ENCODE assay signal across 26 cellular contexts in genomic region chr6:122722746-122723145, GRCh38. TPM values are rescaled to one million over a fixed set of nuclear protein-coding genes. Genes with fewer than 3 reads are reported as not detected.
DNase-seq lines count a peak whose midpoint lies in the region; ATAC-seq and TF ChIP-seq lines count a peak whose summit lies in the region.
"Had no signal": no experiment of that assay in that cellular context is flagged by ENCODE, and none has a peak within 500 bp of the region (broad histone marks: within the 10 kb centered on the region; RNA-seq: fewer than 3 reads in every experiment).

No MANE protein-coding gene starts in this region.

- no peak overlapping the region for H3K9ac ChIP-seq in mesenchymal stem cell (ENCODE audit: low read length)

- H2BK12ac ChIP-seq in mesenchymal stem cell (ENCODE audit: low read length in 2 of 2), result no peak overlapping the region

- in situ Hi-C loops in G401 (cut with HindIII; ENCODE audit: low sequenced_read_pairs) (no loop called here), brain microvascular endothelial cell (cut with HindIII; ENCODE audit: low pct_ligation_motif_present, low sequenced_read_pairs) (no loop called here)

- no peak overlapping the region for H3K18ac ChIP-seq in mesenchymal stem cell (ENCODE audit: low read depth in 1 of 2, low read length in 2 of 2)

- no peak overlapping the region for H2AK5ac ChIP-seq in mesenchymal stem cell (ENCODE audit: low read length, severe bottlenecking)

- H3K14ac ChIP-seq in mesenchymal stem cell (ENCODE audit: low read length in 2 of 2), result no peak overlapping the region

- H2BK15ac ChIP-seq in mesenchymal stem cell (ENCODE audit: low read depth, poor library complexity, severe bottlenecking), result no peak overlapping the region

- H3K36me3 ChIP-seq in brain microvascular endothelial cell (replicated peaks) (no peaks in the 10 kb centered on the region), mesenchymal stem cell (ENCODE audit: control insufficient read depth in 1 of 2, insufficient read depth in 2 of 2, low read depth in 1 of 2, low read length in 2 of 2) (no peaks in the 10 kb centered on the region), esophagus squamous epithelium (no peaks in the 10 kb centered on the region)
- H3K36me3 ChIP-seq: tibial nerve had no signal

- H2AFZ ChIP-seq in mesenchymal stem cell (ENCODE audit: low read depth, low read length), result no peak overlapping the region

- H3K4me2 ChIP-seq in mesenchymal stem cell (ENCODE audit: low read length, poor library complexity, severe bottlenecking), result no peak overlapping the region

- no peak overlapping the region for H3K23ac ChIP-seq in mesenchymal stem cell (ENCODE audit: low read length in 2 of 2)

- intact Hi-C loops in esophagus squamous epithelium (cut with DNase I), result loop anchor here (10.0 kb wide), 1 partner anchor 592 kb away; no protein-coding TSS in a partner anchor

- H3K4ac ChIP-seq in mesenchymal stem cell (ENCODE audit: low read depth in 1 of 2, low read length in 2 of 2), result no peak overlapping the region

- ATAC-seq in GM18873 (IDR thresholded peaks at IDR 0.05; ENCODE audit: low FRiP score, unreplicated experiment), result no peak
- ATAC-seq: activated CD4-positive, alpha-beta T cell treated with anti-CD3 and anti-CD28 coated beads for 36 hours; activated T-cell treated with anti-CD3 and anti-CD28 coated beads, Interleukin-2, amount 50 U/mL, for 4 hours; esophagus mucosa; left colon; stimulated activated naive CD8-positive, alpha-beta T cell treated with anti-CD3 and anti-CD28 coated beads, Interleukin-15, amount 100 ng/mL, for 72 hours had no signal

- H4K91ac ChIP-seq in mesenchymal stem cell (ENCODE audit: low read length), result no peak overlapping the region

- 51% methylated on average over 4 of the region's 4 CpGs for WGBS in mesenchymal stem cell
- 66 to 70% methylated on average over 4 of the region's 4 CpGs for WGBS in esophagus squamous epithelium, 2 donors

- peak; percentile 63 for DNase-seq in G401 (ENCODE audit: low spot score)
- peak; percentile 76 for DNase-seq in MV-4-11 (lab: John Stamatoyannopoulos, UW)
- DNase-seq in brain microvascular endothelial cell, result peak; percentile 71
- DNase-seq in mesenchymal stem cell, result peak; percentile 85
- no peak for DNase-seq in esophagus squamous epithelium (lab: John Stamatoyannopoulos, UW)
- DNase-seq in islet precursor cell, result no peak
- no peak for DNase-seq in T-helper 1 cell
- DNase-seq: activated CD4-positive, alpha-beta T cell treated with anti-CD3 and anti-CD28 coated beads for 36 hours; activated naive CD4-positive, alpha-beta T cell; activated T-cell treated with anti-CD3 and anti-CD28 coated beads, Interleukin-2, amount 50 U/mL, for 4 hours; CD4-positive, alpha-beta T cell; effector memory CD4-positive, alpha-beta T cell; glutamatergic neuron; left colon; naive B cell; NCI-H2171; NCI-H526; occipital lobe; stimulated activated naive CD8-positive, alpha-beta T cell treated with anti-CD3 and anti-CD28 coated beads, Interleukin-15, amount 100 ng/mL, for 72 hours had no signal

- H3K27me3 ChIP-seq in brain microvascular endothelial cell (replicated peaks) (no peaks in the 10 kb centered on the region), mesenchymal stem cell (ENCODE audit: control insufficient read depth in 1 of 2, insufficient read depth in 1 of 2, low read length in 2 of 2) (no peaks in the 10 kb centered on the region), esophagus squamous epithelium (no peaks in the 10 kb centered on the region)
- H3K27me3 ChIP-seq: tibial nerve had no signal

- H2BK120ac ChIP-seq in mesenchymal stem cell (ENCODE audit: low read depth, low read length), result no peak overlapping the region

- H3K9me3 ChIP-seq in mesenchymal stem cell (ENCODE audit: control insufficient read depth, low read length) (no peaks in the 10 kb centered on the region), esophagus squamous epithelium (no peaks in the 10 kb centered on the region)
- H3K9me3 ChIP-seq: tibial nerve had no signal

- TF ChIP-seq POLR2A in esophagus squamous epithelium (IDR thresholded peaks at IDR 0.05), result no peak

- H3K4me3 ChIP-seq in brain microvascular endothelial cell (ENCODE audit: low read depth, low read length) (no peak overlapping the region), mesenchymal stem cell (ENCODE audit: insufficient read depth in 1 of 2, low read depth in 1 of 2, low read length in 2 of 2) (no peak overlapping the region), esophagus squamous epithelium (no peak overlapping the region)
- H3K4me3 ChIP-seq: tibial nerve had no signal

- H3K4me1 ChIP-seq in mesenchymal stem cell (ENCODE audit: control insufficient read depth, insufficient read depth, low read depth, low read length) (peaks cover under 1% of the 10 kb centered on the region), esophagus squamous epithelium (no peaks in the 10 kb centered on the region)
- H3K4me1 ChIP-seq: tibial nerve had no signal

- peaks cover 17% of the 10 kb centered on the region for H3K79me1 ChIP-seq in mesenchymal stem cell (replicated peaks; ENCODE audit: low read length, poor library complexity, severe bottlenecking)

- H2BK5ac ChIP-seq in mesenchymal stem cell (ENCODE audit: low read depth, low read length, poor library complexity, severe bottlenecking), result no peak overlapping the region

- TF ChIP-seq CTCF in brain microvascular endothelial cell (IDR thresholded peaks at IDR 0.05; ENCODE audit: low read depth, low read length, missing control alignments) (no peak), esophagus squamous epithelium (IDR thresholded peaks at IDR 0.05) (no peak)

- H3K27ac ChIP-seq in brain microvascular endothelial cell (no peak overlapping the region), mesenchymal stem cell (ENCODE audit: low read length, poor library complexity, severe bottlenecking) (no peak overlapping the region), esophagus squamous epithelium (no peak overlapping the region)
- H3K27ac ChIP-seq: tibial nerve had no signal

- no peak overlapping the region for H4K8ac ChIP-seq in mesenchymal stem cell (ENCODE audit: low read length)

RNA-seq across cellular contexts. Expression of gene FABP7, which starts 56.8 kb away (rescaled TPM):
- not detected in 2 replicates for total RNA-seq in G401 (2014; rRNA removed; shearing (Covaris generic))
- polyA plus RNA-seq in mesenchymal stem cell (2013, experiment 1 of 2), result 0.10 TPM
- polyA plus RNA-seq in mesenchymal stem cell (2013, experiment 2 of 2), result 0.12 TPM
- total RNA-seq in esophagus squamous epithelium, result not detected
- total RNA-seq: activated CD4-positive, alpha-beta T cell treated with anti-CD3 and anti-CD28 coated beads for 36 hours; activated CD8-positive, alpha-beta memory T cell treated with anti-CD3 and anti-CD28 coated beads for 36 hours; activated T-cell treated with anti-CD3 and anti-CD28 coated beads, Interleukin-2, amount 50 U/mL, for 4 hours; CD4-positive, alpha-beta T cell; chondrocyte; esophagus mucosa; left colon; MCF 10A; renal cortical epithelial cell; tibial nerve had no signal

Comparison
In these comparisons a context has a peak if more than half of its experiments do, and no peak if none do; other contexts are left out.
1. DNase-seq: peak in G401 (single experiment), MV-4-11 (single experiment), brain microvascular endothelial cell (single experiment) and mesenchymal stem cell (single experiment); none in esophagus squamous epithelium (single experiment), islet precursor cell (single experiment) and T-helper 1 cell (0 of 5).